ENCODE assay signal across 8 cellular contexts in genomic region chr4:75848191-75848760, GRCh38. TPM values are rescaled to one million over a fixed set of nuclear protein-coding genes. Genes with fewer than 3 reads are reported as not detected.
DNase-seq lines count a peak whose midpoint lies in the region; ATAC-seq and TF ChIP-seq lines count a peak whose summit lies in the region.
"Not testable (repeated sequence)": the region's sequence is repeated elsewhere in the genome, so short reads cannot be mapped to it uniquely, and the experiment has no call there.

No MANE protein-coding gene starts in this region.

- H3K27me3 ChIP-seq in hepatocyte, result not testable (repeated sequence)

- DNase-seq in Ammon's horn (ENCODE audit: low spot score), result peak; percentile 82
- DNase-seq in NCI-H2196 (lab: John Stamatoyannopoulos, UW; ENCODE audit: unreplicated experiment), result peak; percentile 38
- peak in 15 of 34 experiments; percentile 1 to 30 (median 3) for DNase-seq in T-cell
- peak; percentile 87 for DNase-seq in MCF 10A (ENCODE audit: unreplicated experiment)
- peak; percentile 88 for DNase-seq in hepatocyte (ENCODE audit: low spot score)
- peak; percentile 45 for DNase-seq in putamen (ENCODE audit: low spot score)

- not testable (repeated sequence) for H3K79me2 ChIP-seq in hepatocyte

- H3K27ac Mint-ChIP-seq in T-cell; MCF 10A (ENCODE audit: low read depth, unreplicated experiment): not testable (repeated sequence)

- CTCF ChIA-PET in T-cell (lab: Charles Lee), result interaction anchor here (0.6 to 1.7 kb wide), 17 partner anchors 25 to 1052 kb away, joined by 3 to 8 read pairs (median 4); no protein-coding TSS in a partner anchor
- CTCF ChIA-PET in MCF 10A (lab: Yijun Ruan, JAX), result interaction anchor here (0.5 to 1.9 kb wide), 46 partner anchors 9 to 1033 kb away, joined by 3 to 23 read pairs (median 4); no protein-coding TSS in a partner anchor

- peak; percentile 62 for ATAC-seq in GM18861 (IDR thresholded peaks at IDR 0.05; ENCODE audit: unreplicated experiment)
- peak; percentile 75 for ATAC-seq in HG03432 (IDR thresholded peaks at IDR 0.05; ENCODE audit: unreplicated experiment)
- ATAC-seq in T-cell (replicated peaks in 1 of 4), result peak in 3 of 4 experiments; percentile 67 to 70 (median 69)

- H3K9me3 Mint-ChIP-seq in T-cell; MCF 10A (ENCODE audit: unreplicated experiment): not testable (repeated sequence)

- peaks cover 4 to 11% of the 10 kb centered on the region in 2 donors for H3K27me3 Mint-ChIP-seq in T-cell
- not testable (repeated sequence) for H3K27me3 Mint-ChIP-seq in MCF 10A (ENCODE audit: insufficient read depth, unreplicated experiment)

- peak overlapping the region; percentile 41 for H3K4me2 ChIP-seq in hepatocyte

- H2AFZ ChIP-seq in hepatocyte, result not testable (repeated sequence)

- H3K27ac ChIP-seq in hepatocyte, result not testable (repeated sequence)

- WGBS in hepatocyte (ENCODE audit: low lambda C conversion rate, missing lambda C conversion rate), result 24% methylated on average over 14 of the region's 14 CpGs

- not testable (repeated sequence) for BruUV-seq in MCF 10A (replicated peaks; lab: Mats Ljungman, UMichigan)

- not testable (repeated sequence) for H3K9me3 ChIP-seq in hepatocyte (ENCODE audit: low read depth)

- not testable (repeated sequence) for H4K20me1 ChIP-seq in hepatocyte (ENCODE audit: insufficient read depth, poor library complexity, severe bottlenecking)

- peak; percentile 64 for TF ChIP-seq CTCF in MCF 10A (IDR thresholded peaks at IDR 0.05; ENCODE audit: unreplicated experiment)
- peak; percentile 75 for TF ChIP-seq CTCF in hepatocyte (IDR thresholded peaks at IDR 0.05; ENCODE audit: poor library complexity)

- not testable (repeated sequence) for H3K4me3 ChIP-seq in hepatocyte

- H3K4me1 ChIP-seq in hepatocyte (ENCODE audit: insufficient read depth), result peaks cover 12% of the 10 kb centered on the region

- not testable (repeated sequence) for H3K36me3 ChIP-seq in hepatocyte (replicated peaks; ENCODE audit: insufficient read depth, low read depth)

- POLR2A ChIA-PET in T-cell (lab: Charles Lee), result not testable (repeated sequence)
- POLR2A ChIA-PET in MCF 10A (lab: Yijun Ruan, JAX), result interaction anchor here (0.7 to 1.2 kb wide), 2 partner anchors 10 to 124 kb away, joined by 3 to 12 read pairs; partner anchors contain the start of gene USO1

- intact Hi-C loops in MCF 10A (cut with micrococcal nuclease), result loop anchor here (1.0 to 10.0 kb wide), 3 partner anchors 124 to 973 kb away; partner anchors contain the start of gene USO1

- H3K9me2 ChIP-seq in hepatocyte (replicated peaks; ENCODE audit: insufficient read depth), result not testable (repeated sequence)

- H3K4me1 Mint-ChIP-seq in T-cell; MCF 10A (ENCODE audit: insufficient read depth, unreplicated experiment): not testable (repeated sequence)

- H3K4me3 Mint-ChIP-seq in T-cell; MCF 10A (ENCODE audit: unreplicated experiment): not testable (repeated sequence)

- not testable (repeated sequence) for H3K36me3 Mint-ChIP-seq in T-cell; MCF 10A (ENCODE audit: insufficient read depth, unreplicated experiment)

RNA-seq across cellular contexts. Expression of gene PPEF2, which starts 54.0 kb away (rescaled TPM):
- total RNA-seq in T-cell (1 to 10 TPM in 1 of 5 donors, under 1 TPM in 4; 0.25 to 1.1 (median 0.50) TPM), MCF 10A (2022) (not detected in 2 replicates), hepatocyte (not detected in 2 replicates)
- polyA plus RNA-seq in hepatocyte, result not detected in 2 replicates
